In the genomic region with DNA sequence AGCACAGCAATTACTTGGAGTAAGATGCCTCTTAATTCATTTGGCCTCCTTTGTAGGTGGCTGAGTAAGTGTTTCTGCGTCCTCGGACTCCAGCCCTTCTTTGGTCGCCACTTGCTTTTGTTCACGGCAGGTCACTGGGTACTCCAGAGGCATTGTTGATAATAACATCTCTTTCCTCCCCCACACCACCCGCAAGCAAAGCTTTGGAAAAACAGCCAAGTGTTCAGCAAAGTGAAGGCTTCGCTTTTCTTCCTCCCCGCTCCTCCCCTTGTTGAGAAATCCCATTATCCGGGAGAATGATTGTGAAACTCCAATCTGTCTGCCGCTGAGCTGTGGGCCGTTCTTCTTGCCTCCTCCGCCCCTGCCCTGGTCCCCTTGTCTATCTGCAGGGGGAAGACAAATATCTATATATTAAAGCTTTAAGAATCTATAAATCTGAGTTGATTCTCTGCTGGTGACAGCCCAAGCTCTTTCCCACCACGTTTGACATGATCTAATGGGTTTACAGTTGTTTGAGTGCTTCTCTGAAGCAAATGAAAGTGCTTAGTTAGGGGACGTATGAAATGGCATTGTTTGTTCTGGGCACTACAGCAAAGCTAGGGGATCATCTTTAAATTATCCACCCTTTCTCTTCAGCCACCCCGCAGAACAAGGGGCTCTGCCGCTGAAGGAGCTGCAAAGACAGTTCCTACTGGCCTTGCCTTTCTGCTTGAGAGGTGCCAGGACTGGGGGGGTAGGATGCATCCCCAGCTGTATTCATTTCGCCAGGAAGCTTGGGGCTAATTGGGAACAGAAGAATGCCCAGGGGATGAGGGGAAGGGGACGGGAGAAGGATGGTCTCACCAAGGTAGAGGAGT, we compare ENCODE assay signal across 8 cellular contexts.
DNase-seq lines count a peak whose midpoint lies in the region; ATAC-seq and TF ChIP-seq lines count a peak whose summit lies in the region.

No MANE protein-coding gene starts in this region.

- H3K36me3 Mint-ChIP-seq in GM23338 (ENCODE audit: low read depth) = no peaks in the 10 kb centered on the region
- H3K36me3 Mint-ChIP-seq in progenitor cell of endocrine pancreas (ENCODE audit: insufficient read depth) = peaks cover 2% of the 10 kb centered on the region

- no peaks in the 10 kb centered on the region for H4K20me1 ChIP-seq in GM23338 (replicated peaks; ENCODE audit: insufficient read depth)

- H3K4me1 Mint-ChIP-seq in GM23338 = peaks cover 34% of the 10 kb centered on the region
- H3K4me1 Mint-ChIP-seq in progenitor cell of endocrine pancreas (ENCODE audit: low read depth) = peaks cover 14% of the 10 kb centered on the region

- H2AFZ ChIP-seq in GM23338 = no peak overlapping the region

- H3K27ac ChIP-seq in GM23338 (ENCODE audit: low read depth) = peak overlapping the region; percentile 26; the same call in 1 of the 2 replicates

- H3F3A ChIP-seq in GM23338 (replicated peaks; ENCODE audit: low read depth) = no peaks in the 10 kb centered on the region

- H3K4me3 Mint-ChIP-seq in GM23338 (no peak overlapping the region), progenitor cell of endocrine pancreas (ENCODE audit: low read depth) (no peak overlapping the region)

- H3K4me1 ChIP-seq in GM23338 (ENCODE audit: insufficient read depth) = peaks cover 15% of the 10 kb centered on the region

- H3K27me3 ChIP-seq in GM23338 (ENCODE audit: insufficient read depth) (no peaks in the 10 kb centered on the region), MG63 (no peaks in the 10 kb centered on the region)

- H3K27me3 Mint-ChIP-seq in GM23338 (ENCODE audit: insufficient read depth, low read depth, poor library complexity) (peaks cover 3% of the 10 kb centered on the region), progenitor cell of endocrine pancreas (no peaks in the 10 kb centered on the region)

- DNase-seq in GM23338 (ENCODE audit: low spot score) (no peak), NCI-H748 treated with DMSO at 0.1 percent for 48 hours (lab: John Stamatoyannopoulos, UW) (peak; percentile 27), fibroblast of peridontal ligament (ENCODE audit: extremely low read depth) (peak; percentile 70), progenitor cell of endocrine pancreas (ENCODE audit: low spot score, unreplicated experiment) (no peak), NCI-H774 (lab: John Stamatoyannopoulos, UW) (no peak), MG63 (no peak)

- no peaks in the 10 kb centered on the region for H3K9me3 ChIP-seq in MG63

- TF ChIP-seq CTCF in GM23338 (conservative IDR thresholded peaks at IDR 0.05; ENCODE audit: low read depth in 2 of 2) (no peak), progenitor cell of endocrine pancreas (IDR thresholded peaks at IDR 0.05; ENCODE audit: unreplicated experiment) (no peak)

- no peaks in the 10 kb centered on the region for H3K9me2 ChIP-seq in GM23338 (ENCODE audit: insufficient read depth)

- H3K27ac Mint-ChIP-seq in GM23338 (0 out of 2 replicates have a peak overlapping the region, but pooled peaks have one; percentile 7), progenitor cell of endocrine pancreas (peak overlapping the region; percentile 46)

- H3K4me3 ChIP-seq in GM23338 (no peak overlapping the region), MG63 (no peak overlapping the region)

- no peaks in the 10 kb centered on the region; the same call in 2 of the 3 replicates for H3K9me3 Mint-ChIP-seq in GM23338
- no peaks in the 10 kb centered on the region for H3K9me3 Mint-ChIP-seq in progenitor cell of endocrine pancreas (ENCODE audit: low read depth)

- peak; percentile 57 for ATAC-seq in GM23338
- no peak for ATAC-seq in GM19023 (IDR thresholded peaks at IDR 0.05; ENCODE audit: unreplicated experiment)
- no peak for ATAC-seq in GM21529 (IDR thresholded peaks at IDR 0.05; ENCODE audit: unreplicated experiment)

- peak overlapping the region; percentile 49 for H3K4me2 ChIP-seq in GM23338

- H3K36me3 ChIP-seq in GM23338 (ENCODE audit: insufficient read depth) = no peaks in the 10 kb centered on the region
- no peaks in the 10 kb centered on the region for H3K36me3 ChIP-seq in MG63

- H3K79me2 ChIP-seq in GM23338 (replicated peaks; ENCODE audit: insufficient read depth) = no peaks in the 10 kb centered on the region

TF ChIP-seq in GM23338, 12 proteins besides CTCF, POLR2A, EP300 and RAD21:
- no peak for TF ChIP-seq ETS1 (IDR thresholded peaks at IDR 0.05)
- TF ChIP-seq JUNB (IDR thresholded peaks at IDR 0.05; ENCODE audit: unreplicated experiment) = peak; percentile 80

Comparison
In these comparisons a context has a peak if more than half of its experiments do, and no peak if none do; other contexts are left out.
1. DNase-seq: peak in NCI-H748 treated with DMSO at 0.1 percent for 48 hours (single experiment) and fibroblast of peridontal ligament (single experiment); none in GM23338 (single experiment), progenitor cell of endocrine pancreas (single experiment), NCI-H774 (single experiment) and MG63 (single experiment).